9 cellular contexts compared by ENCODE assay signal in the genomic region with DNA sequence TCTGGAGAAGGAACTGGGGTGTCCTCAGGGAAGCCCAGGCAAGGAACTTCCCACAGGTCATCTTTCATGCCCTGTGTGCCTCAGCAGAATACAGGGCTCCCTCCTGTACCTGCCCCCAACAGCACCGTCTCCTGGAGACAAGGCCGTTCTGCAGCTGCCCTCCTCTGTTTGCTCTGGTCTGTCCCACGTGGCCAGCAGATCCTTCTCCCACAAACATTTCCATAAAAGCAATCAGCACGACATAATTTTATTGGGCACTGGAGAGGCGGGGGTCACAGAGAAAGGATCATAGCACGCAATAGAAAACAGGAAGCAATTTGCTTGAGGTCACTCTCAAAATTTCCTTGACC. TPM values are rescaled to one million over a fixed set of nuclear protein-coding genes. Genes with fewer than 3 reads are reported as not detected.
A peak's percentile ranks its signal among the peaks of the same experiment; 100 is the strongest.
DNase-seq lines count a peak whose midpoint lies in the region; ATAC-seq and TF ChIP-seq lines count a peak whose summit lies in the region.
"Had no signal": no experiment of that assay in that cellular context is flagged by ENCODE, and none has a peak within 500 bp of the region (broad histone marks: within the 10 kb centered on the region; RNA-seq: fewer than 3 reads in every experiment).

No MANE protein-coding gene starts in this region.

- peaks cover 40% of the 10 kb centered on the region for H3K4me1 ChIP-seq in left ventricle myocardium inferior
- H3K4me1 ChIP-seq in Peyer's patch: peaks cover 0 to 29% (median 10%) of the 10 kb centered on the region in 4 donors

- intact Hi-C loops in left ventricle myocardium inferior (cut with micrococcal nuclease): no loop called here
- intact Hi-C loops in left cardiac atrium (cut with DNase I): no loop called here
- intact Hi-C loops in posterior cingulate gyrus (cut with DNase I): no loop called here

- TF ChIP-seq CTCF in left ventricle myocardium inferior (IDR thresholded peaks at IDR 0.05; ENCODE audit: borderline replicate concordance) (no peak), Peyer's patch (IDR thresholded peaks at IDR 0.05) (no peak)

- peaks cover 6% of the 10 kb centered on the region for H3K36me3 ChIP-seq in left ventricle myocardium inferior
- no peaks in the 10 kb centered on the region for H3K36me3 ChIP-seq in Peyer's patch
- H3K36me3 ChIP-seq: ovary had no signal

- ATAC-seq in left cardiac atrium: no peak
- ATAC-seq in left lobe of liver: no peak
- no peak for ATAC-seq in HG03045 (IDR thresholded peaks at IDR 0.05; ENCODE audit: unreplicated experiment)

- DNase-seq in left ventricle myocardium inferior: no peak
- no peak for DNase-seq in left cardiac atrium
- DNase-seq in Peyer's patch: peak in 1 of 3 donors; percentile 59
- peak; percentile 43 for DNase-seq in left lobe of liver (ENCODE audit: low spot score)
- no peak for DNase-seq in D341Med (ENCODE audit: low spot score)
- DNase-seq in hypothalamus (lab: John Stamatoyannopoulos, UW): no peak
- DNase-seq in posterior cingulate gyrus: no peak
- DNase-seq: ovary had no signal

- TF ChIP-seq POLR2A in Peyer's patch (IDR thresholded peaks at IDR 0.05): no peak

- peak overlapping the region; percentile 23 for H3K27ac ChIP-seq in left ventricle myocardium inferior (replicated peaks)
- peak overlapping the region; percentile 62 to 93 (median 88) for H3K27ac ChIP-seq in Peyer's patch
- H3K27ac ChIP-seq: ovary had no signal

- peaks cover 7% of the 10 kb centered on the region for H3K27me3 ChIP-seq in left ventricle myocardium inferior (ENCODE audit: low read depth)
- no peaks in the 10 kb centered on the region for H3K27me3 ChIP-seq in Peyer's patch
- H3K27me3 ChIP-seq: ovary had no signal

- no peak overlapping the region for H3K4me3 ChIP-seq in left ventricle myocardium inferior
- H3K4me3 ChIP-seq in Peyer's patch: peak overlapping the region in 2 of 4 donors; percentile 38 to 45
- H3K4me3 ChIP-seq: ovary had no signal

- H3K9me3 ChIP-seq in left ventricle myocardium inferior (replicated peaks) (no peaks in the 10 kb centered on the region), Peyer's patch (no peaks in the 10 kb centered on the region)
- H3K9me3 ChIP-seq: ovary had no signal

RNA-seq across cellular contexts. Expression of gene STARD5, which starts 29.5 kb away (rescaled TPM):
- total RNA-seq in left ventricle myocardium inferior (2.5 TPM), left cardiac atrium (1 to 10 TPM; 2.0 to 5.7 TPM), Peyer's patch (10 to 100 TPM; 37.8 to 39.6 (median 38.7) TPM), left lobe of liver (17.8 TPM)
